22 cellular contexts compared by ENCODE assay signal in genomic region chr12:17652436-17652835, GRCh38.
"Had no signal": no experiment of that assay in that cellular context is flagged by ENCODE, and none has a peak within 500 bp of the region (broad histone marks: within the 10 kb centered on the region; RNA-seq: fewer than 3 reads in every experiment).

No MANE protein-coding gene starts in this region.

- H3K4me3 ChIP-seq: MG63, PC-9, Peyer's patch, SJCRH30 had no signal

- DNase-seq: IMR-90, Karpas-422, KG1, MG63, NCI-H1092, NCI-H1105 treated with DMSO at 0.1 percent for 48 hours, NCI-H1417 treated with DMSO at 0.1 percent for 48 hours, NCI-H146, NCI-H1694 treated with DMSO at 0.1 percent for 48 hours, NCI-H2029, NCI-H2081 treated with DMSO at 0.1 percent for 48 hours, NCI-H2171, NCI-H226, NCI-H446, NCI-H510A, NCI-H524 treated with DMSO at 0.1 percent for 48 hours, NCI-H69, NCI-H774, PC-9, Peyer's patch, SHP77 treated with DMSO at 0.1 percent for 48 hours, SJCRH30 had no signal
